ENCODE assay signal across 10 cellular contexts in the genomic region with DNA sequence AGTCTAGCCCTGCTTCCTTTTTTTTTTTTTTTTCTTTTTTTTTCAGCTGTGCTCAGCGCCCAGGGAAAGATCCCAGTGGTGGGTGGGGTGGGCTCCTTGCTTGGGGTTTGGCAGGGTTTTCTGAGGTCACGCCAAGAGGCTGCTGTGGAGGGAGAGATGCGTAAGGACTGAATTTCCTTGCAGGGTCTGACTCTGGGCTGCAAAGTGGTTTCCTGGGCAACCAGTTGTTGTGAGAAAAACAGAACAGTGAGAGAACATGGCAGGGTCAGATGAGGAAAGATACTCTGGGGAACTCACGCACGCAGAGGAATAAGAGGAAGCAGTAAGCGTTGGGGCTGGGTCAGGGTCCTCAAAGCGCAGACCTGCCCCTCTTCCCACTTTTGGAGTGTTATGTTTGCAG.
DNase-seq lines count a peak whose midpoint lies in the region; ATAC-seq and TF ChIP-seq lines count a peak whose summit lies in the region.
"Had no signal": no experiment of that assay in that cellular context is flagged by ENCODE, and none has a peak within 500 bp of the region (broad histone marks: within the 10 kb centered on the region; RNA-seq: fewer than 3 reads in every experiment).

No MANE protein-coding gene starts in this region.

- no peak for TF ChIP-seq POLR2A in suprapubic skin (IDR thresholded peaks at IDR 0.05)

- peaks cover 5% of the 10 kb centered on the region in 2 donors for H3K4me1 ChIP-seq in left lung
- peaks cover 8% of the 10 kb centered on the region for H3K4me1 ChIP-seq in suprapubic skin

- DNase-seq in NAMALWA (ENCODE audit: low spot score): peak; percentile 60
- peak; percentile 19 for DNase-seq in chondrocyte (ENCODE audit: low spot score)
- DNase-seq in left lung: peak in 1 of 2 donors; percentile 74
- peak; percentile 70 to 71 for DNase-seq in suprapubic skin (ENCODE audit: low spot score in 2 of 2)
- no peak for DNase-seq in activated gamma-delta T cell (lab: John Stamatoyannopoulos, UW)
- DNase-seq in germinal center (ENCODE audit: low spot score): no peak
- DNase-seq: NCI-H82 had no signal

- peak overlapping the region; percentile 3 for H3K27ac Mint-ChIP-seq in chondrocyte (ENCODE audit: unreplicated experiment)

- peaks cover 14% of the 10 kb centered on the region for H3K9me3 Mint-ChIP-seq in chondrocyte (ENCODE audit: low read depth)

- H3K36me3 Mint-ChIP-seq in chondrocyte (ENCODE audit: low read depth): no peaks in the 10 kb centered on the region

- H3K4me3 ChIP-seq in left lung (no peak overlapping the region), suprapubic skin (no peak overlapping the region)
- H3K4me3 ChIP-seq: smooth muscle cell had no signal

- 5% methylated on average over 7 of the region's 7 CpGs for WGBS in suprapubic skin

- H3K36me3 ChIP-seq in left lung (no peaks in the 10 kb centered on the region), suprapubic skin (no peaks in the 10 kb centered on the region)

- H3K4me3 Mint-ChIP-seq in chondrocyte (ENCODE audit: unreplicated experiment): no peak overlapping the region

- peaks cover 7% of the 10 kb centered on the region for H3K4me1 Mint-ChIP-seq in chondrocyte (ENCODE audit: low read depth)

- no peak for TF ChIP-seq EP300 in suprapubic skin (IDR thresholded peaks at IDR 0.05)

- H3K27me3 Mint-ChIP-seq in chondrocyte (ENCODE audit: low read depth): peaks cover 36% of the 10 kb centered on the region

- intact Hi-C loops in left lung (cut with DNase I): loop anchor here in 1 of 2 donors (5.0 kb wide), 1 partner anchor 196 kb away; no protein-coding TSS in a partner anchor

- H3K9me3 ChIP-seq in left lung: peaks cover 0 to 13% of the 10 kb centered on the region in 2 donors
- H3K9me3 ChIP-seq in suprapubic skin: peaks cover 11% of the 10 kb centered on the region

- ATAC-seq in left lung (peak; percentile 76), HG02870 (IDR thresholded peaks at IDR 0.05; ENCODE audit: unreplicated experiment) (no peak), GM21825 (IDR thresholded peaks at IDR 0.05; ENCODE audit: unreplicated experiment) (no peak)

- no peak for TF ChIP-seq CTCF in chondrocyte (IDR thresholded peaks at IDR 0.05)
- TF ChIP-seq CTCF in left lung (IDR thresholded peaks at IDR 0.05): no peak
- TF ChIP-seq CTCF in suprapubic skin (IDR thresholded peaks at IDR 0.05): no peak

- H3K27ac ChIP-seq in left lung: no peak overlapping the region
- H3K27ac ChIP-seq in suprapubic skin: no peak overlapping the region

- H3K27me3 ChIP-seq in left lung (peaks cover 0 to 29% of the 10 kb centered on the region in 2 donors), suprapubic skin (peaks cover 15% of the 10 kb centered on the region)

Comparison
In these comparisons a context has a peak if more than half of its experiments do, and no peak if none do; other contexts are left out.
1. DNase-seq: peak in NAMALWA (single experiment), chondrocyte (single experiment) and suprapubic skin (2 of 2); none in activated gamma-delta T cell (single experiment) and germinal center (single experiment).